ENCODE assay signal across 26 cellular contexts in the genomic region with DNA sequence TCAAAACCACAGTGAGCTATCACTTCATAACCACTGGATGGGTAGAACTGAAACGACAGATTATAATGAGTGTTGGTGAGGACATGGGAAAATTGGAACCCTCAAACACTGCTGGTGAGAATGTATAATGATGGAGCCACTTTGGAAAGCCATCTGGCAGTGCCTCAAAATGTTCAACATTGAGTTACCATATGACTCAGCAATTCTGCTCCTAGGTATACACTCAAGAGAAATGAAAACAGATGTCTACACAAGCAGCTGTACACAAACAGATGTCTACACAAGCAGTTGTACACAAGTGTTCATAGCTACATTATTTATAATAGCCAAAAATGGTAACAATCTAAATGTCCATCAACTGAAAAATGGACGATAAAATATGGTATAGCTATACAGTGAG.
"Had no signal": no experiment of that assay in that cellular context is flagged by ENCODE, and none has a peak within 500 bp of the region (broad histone marks: within the 10 kb centered on the region; RNA-seq: fewer than 3 reads in every experiment).

No MANE protein-coding gene starts in this region.

- H3K27ac ChIP-seq: adrenal gland, body of pancreas, breast epithelium, coronary artery, Peyer's patch had no signal

- H3K4me3 ChIP-seq: adrenal gland, body of pancreas, breast epithelium, coronary artery, Peyer's patch had no signal

- H3K4me1 ChIP-seq: adrenal gland, body of pancreas, breast epithelium, Peyer's patch had no signal

- ATAC-seq: activated CD8-positive, alpha-beta T cell treated with anti-CD3 and anti-CD28 coated beads for 36 hours; activated naive CD4-positive, alpha-beta T cell treated with anti-CD3 and anti-CD28 coated beads, Interleukin-2, amount 50 U/mL, for 72 hours; body of pancreas; PC-3 had no signal

- FAIRE-seq: astrocyte, TTC549 had no signal

- DNase-seq: activated CD4-positive, alpha-beta T cell treated with anti-CD3 and anti-CD28 coated beads, Interleukin-2, amount 10 ng/mL, durations not matched to agents 24 days and 14 days; activated CD4-positive, alpha-beta T cell treated with anti-CD3 and anti-CD28 coated beads, Interleukin-2, amount 50 U/mL, for 4 hours; activated CD8-positive, alpha-beta T cell treated with anti-CD3 and anti-CD28 coated beads for 36 hours; activated gamma-delta T cell treated with Interleukin-2 at 50 U/mL for 16 hours; activated naive CD4-positive, alpha-beta T cell treated with anti-CD3 and anti-CD28 coated beads for 36 hours; activated T-cell treated with anti-CD3 and anti-CD28 coated beads, Interleukin-2, amount 50 U/mL, for 1 hour; adrenal gland; body of pancreas; MM.1S; MV-4-11; NCI-H1092; NCI-H1436 treated with DMSO at 0.1 percent for 48 hours; NCI-H1694 treated with DMSO at 0.1 percent for 48 hours; NCI-H2029; NCI-H2227 treated with DMSO at 0.1 percent for 48 hours; NCI-H446; NCI-H510A treated with DMSO at 0.1 percent for 48 hours; NCI-H69; PC-3; Peyer's patch; Right ventricle myocardium superior had no signal

- H3K27me3 ChIP-seq: adrenal gland, body of pancreas, breast epithelium, Peyer's patch had no signal

- H3K9me3 ChIP-seq: adrenal gland, body of pancreas, breast epithelium, Peyer's patch had no signal

- H3K36me3 ChIP-seq: adrenal gland, breast epithelium, Peyer's patch had no signal
